8 cellular contexts compared by ENCODE assay signal in genomic region chr19:17469092-17469370, GRCh38. TPM values are rescaled to one million over a fixed set of nuclear protein-coding genes. Genes with fewer than 3 reads are reported as not detected.
DNase-seq lines count a peak whose midpoint lies in the region; ATAC-seq and TF ChIP-seq lines count a peak whose summit lies in the region.

No MANE protein-coding gene starts in this region.

- H3K79me2 ChIP-seq in mammary epithelial cell (ENCODE audit: insufficient read depth, low read length): peaks cover 34% of the 10 kb centered on the region

- dilution Hi-C loops in mammary epithelial cell (cut with HindIII; ENCODE audit: low sequenced_read_pairs): no loop called here

- no peaks in the 10 kb centered on the region for H3K27me3 Mint-ChIP-seq in stimulated activated naive CD8-positive, alpha-beta T cell treated with anti-CD3 and anti-CD28 coated beads, Interleukin-15, Interleukin-2, amounts not matched to agents 100 ng/mL and 50 ng/mL, for 24 hours

- H3K27ac Mint-ChIP-seq in stimulated activated naive CD8-positive, alpha-beta T cell treated with anti-CD3 and anti-CD28 coated beads, Interleukin-15, Interleukin-2, amounts not matched to agents 100 ng/mL and 50 ng/mL, for 24 hours: peak overlapping the region; percentile 55

- H3K4me1 Mint-ChIP-seq in stimulated activated naive CD8-positive, alpha-beta T cell treated with anti-CD3 and anti-CD28 coated beads, Interleukin-15, Interleukin-2, amounts not matched to agents 100 ng/mL and 50 ng/mL, for 24 hours (ENCODE audit: low read depth): peaks cover 35% of the 10 kb centered on the region

- peak overlapping the region; percentile 92 for H3K4me3 Mint-ChIP-seq in stimulated activated naive CD8-positive, alpha-beta T cell treated with anti-CD3 and anti-CD28 coated beads, Interleukin-15, Interleukin-2, amounts not matched to agents 100 ng/mL and 50 ng/mL, for 24 hours

- 3% methylated on average over 5 of the region's 11 CpGs for WGBS in mammary epithelial cell (ENCODE audit: low coverage, missing lambda C conversion rate)
- WGBS in mesodermal cell (ENCODE audit: insufficient coverage in 2 of 2), 2 experiments: 12 to 13% methylated on average over 11 of the region's 11 CpGs
- WGBS in aorta, 2 donors: 1 to 2% methylated on average over 11 of the region's 11 CpGs

- peak overlapping the region; percentile 81 for H3K4me2 ChIP-seq in mammary epithelial cell (ENCODE audit: insufficient read depth, low read depth, low read length)

- in situ Hi-C loops in mammary epithelial cell (cut with MboI; ENCODE audit: low sequenced_read_pairs in 2 of 2): loop anchor here in 1 of 2 donors (5.0 kb wide), 1 partner anchor 72 kb away; no protein-coding TSS in a partner anchor

- peak overlapping the region; percentile 66 for H3K9ac ChIP-seq in mammary epithelial cell (ENCODE audit: insufficient read depth, low read length)

- no peak for ATAC-seq in stimulated activated naive CD8-positive, alpha-beta T cell treated with anti-CD3 and anti-CD28 coated beads, Interleukin-15, Interleukin-2, amounts not matched to agents 100 U/mL and 50 U/mL, for 24 hours
- ATAC-seq in aorta (ENCODE audit: low FRiP score): no peak
- ATAC-seq in HG03097 (IDR thresholded peaks at IDR 0.05; ENCODE audit: low FRiP score, unreplicated experiment): no peak
- no peak for ATAC-seq in HG03439 (IDR thresholded peaks at IDR 0.05; ENCODE audit: unreplicated experiment)

- no peaks in the 10 kb centered on the region for H4K20me1 ChIP-seq in mammary epithelial cell (ENCODE audit: insufficient read depth, low read length)

- CTCF ChIA-PET in mammary epithelial cell (lab: Charles Lee; ENCODE audit: low non-redundant PET): interaction anchor here (0.6 kb wide), 1 partner anchor 18 kb away, joined by 6 read pairs; no protein-coding TSS in a partner anchor

- DNase-seq in stimulated activated naive CD8-positive, alpha-beta T cell treated with anti-CD3 and anti-CD28 coated beads, Interleukin-15, Interleukin-2, amounts not matched to agents 100 U/mL and 50 U/mL, for 24 hours: no peak
- no peak for DNase-seq in mammary epithelial cell
- DNase-seq in aorta: no peak
- DNase-seq in GDM1 (lab: John Stamatoyannopoulos, UW): no peak

- H3K4me3 ChIP-seq in mammary epithelial cell (replicated peaks in 1 of 3; ENCODE audit: insufficient read depth in 1 of 3, low read depth in 2 of 3, low read length in 3 of 3) (peak overlapping the region; percentile 41 to 71 (median 50)), mesodermal cell (ENCODE audit: extremely low read depth, insufficient read depth, low read length, poor library complexity, severe bottlenecking) (peak overlapping the region; percentile 63), aorta (ENCODE audit: low read length in 2 of 2) (peak overlapping the region; percentile 11 to 30)

- H2AFZ ChIP-seq in mammary epithelial cell (ENCODE audit: low read depth, low read length): peak overlapping the region; percentile 89

- H3K27ac ChIP-seq in mammary epithelial cell (ENCODE audit: insufficient read depth, low read depth, low read length): peak overlapping the region; percentile 83
- H3K27ac ChIP-seq in mesodermal cell (ENCODE audit: low read depth, low read length, severe bottlenecking): peak overlapping the region; percentile 85
- no peak overlapping the region for H3K27ac ChIP-seq in aorta (ENCODE audit: low read depth in 1 of 2, low read length in 2 of 2)

- TF ChIP-seq CTCF in mammary epithelial cell (conservative IDR thresholded peaks at IDR 0.05 in 1 of 2, IDR thresholded peaks at IDR 0.05 in 1 of 2; ENCODE audit: extremely low read depth in 1 of 2, insufficient read depth in 1 of 2, low read depth in 1 of 2, low read length in 2 of 2): no peak

- no peaks in the 10 kb centered on the region for H3K9me3 Mint-ChIP-seq in stimulated activated naive CD8-positive, alpha-beta T cell treated with anti-CD3 and anti-CD28 coated beads, Interleukin-15, Interleukin-2, amounts not matched to agents 100 ng/mL and 50 ng/mL, for 24 hours

- H3K36me3 ChIP-seq in mammary epithelial cell (ENCODE audit: insufficient read depth, low read length) (no peaks in the 10 kb centered on the region), mesodermal cell (ENCODE audit: control insufficient read depth, insufficient read depth, low read length) (no peaks in the 10 kb centered on the region), aorta (ENCODE audit: control insufficient read depth in 1 of 2, insufficient read depth in 2 of 2, low read length in 1 of 2) (no peaks in the 10 kb centered on the region)

- no peaks in the 10 kb centered on the region for H3K36me3 Mint-ChIP-seq in stimulated activated naive CD8-positive, alpha-beta T cell treated with anti-CD3 and anti-CD28 coated beads, Interleukin-15, Interleukin-2, amounts not matched to agents 100 ng/mL and 50 ng/mL, for 24 hours (ENCODE audit: low read depth)

- intact Hi-C loops in mammary epithelial cell (cut with micrococcal nuclease) (loop anchor here (1.0 kb wide), 2 partner anchors 39 to 86 kb away; partner anchors contain the start of gene COLGALT1), aorta (cut with DNase I) (loop anchor here in 1 of 2 donors (5.0 kb wide), 2 partner anchors 72 to 132 kb away; partner anchors contain the start of gene GTPBP3)

- BruUV-seq in mammary epithelial cell (replicated peaks; lab: Mats Ljungman, UMichigan): TSS peak; percentile 40

- H3K27me3 ChIP-seq in mammary epithelial cell (ENCODE audit: insufficient read depth, low read length): no peaks in the 10 kb centered on the region
- H3K27me3 ChIP-seq in aorta (ENCODE audit: control insufficient read depth in 1 of 2, insufficient read depth in 2 of 2, low read length in 1 of 2): no peaks in the 10 kb centered on the region

- peaks cover 15% of the 10 kb centered on the region for H3K4me1 ChIP-seq in mammary epithelial cell (ENCODE audit: insufficient read depth, low read length)
- peaks cover 22% of the 10 kb centered on the region for H3K4me1 ChIP-seq in mesodermal cell (ENCODE audit: control insufficient read depth, insufficient read depth, low read length, poor library complexity, severe bottlenecking)
- H3K4me1 ChIP-seq in aorta (ENCODE audit: control insufficient read depth in 1 of 2, insufficient read depth in 2 of 2, low read length in 2 of 2): no peaks in the 10 kb centered on the region

- H3K9me3 ChIP-seq in mammary epithelial cell (replicated peaks; ENCODE audit: insufficient read depth, low read length) (no peaks in the 10 kb centered on the region), mesodermal cell (ENCODE audit: control insufficient read depth, low read length) (no peaks in the 10 kb centered on the region), aorta (ENCODE audit: control insufficient read depth, low read length) (no peaks in the 10 kb centered on the region)

RNA-seq across cellular contexts. Expression of gene SLC27A1, which starts 1.3 kb away (rescaled TPM):
- 10 to 100 TPM; 42.2 to 90.4 TPM for total RNA-seq in mammary epithelial cell
- polyA plus RNA-seq in mammary epithelial cell: 17.1 TPM
- 13.5 TPM for polyA minus RNA-seq in mammary epithelial cell
- 17.0 TPM for polyA plus RNA-seq in mesodermal cell (2013, experiment 1 of 2)
- 12.7 TPM for polyA plus RNA-seq in mesodermal cell (2013, experiment 2 of 2)
- total RNA-seq in aorta: 10 to 100 TPM; 12.0 to 22.2 TPM
- 10 to 100 TPM in 1 of 2 donors, 1 to 10 TPM in 1; 6.8 to 37.8 TPM for polyA plus RNA-seq in aorta

RNA-seq across cellular contexts. Expression of gene NXNL1, which starts 8.3 kb away (rescaled TPM):
- total RNA-seq in mammary epithelial cell (not detected), aorta (not detected)
- polyA plus RNA-seq in mammary epithelial cell (not detected), aorta (not detected)
- polyA minus RNA-seq in mammary epithelial cell: not detected
- not detected for polyA plus RNA-seq in mesodermal cell (2013, experiment 1 of 2)
- polyA plus RNA-seq in mesodermal cell (2013, experiment 2 of 2): not detected

RNA-seq across cellular contexts. Expression of gene TMEM221, which starts 20.6 kb away (rescaled TPM):
- total RNA-seq in mammary epithelial cell: 1 to 10 TPM in 1 of 2 donors, under 1 TPM in 1; 0.17 to 1.4 TPM
- 0.35 TPM for polyA plus RNA-seq in mammary epithelial cell
- polyA minus RNA-seq in mammary epithelial cell: 2.2 TPM
- polyA plus RNA-seq in mesodermal cell (2013, experiment 1 of 2): 1.7 TPM
- 2.0 TPM for polyA plus RNA-seq in mesodermal cell (2013, experiment 2 of 2)
- under 1 TPM in 1 of 2 donors, not detected in 1; 0.30 TPM for total RNA-seq in aorta
- polyA plus RNA-seq in aorta: under 1 TPM in 1 of 2 donors, not detected in 1; 0.38 TPM

RNA-seq across cellular contexts. Expression of gene PGLS, which starts 42.4 kb away (rescaled TPM):
- total RNA-seq in mammary epithelial cell (100 to 1,000 TPM in 1 of 2 donors, 10 to 100 TPM in 1; 57.2 to 101 TPM), aorta (10 to 100 TPM; 38.0 to 50.6 TPM)
- polyA plus RNA-seq in mammary epithelial cell (56.6 TPM), aorta (10 to 100 TPM; 31.7 to 90.6 TPM)
- polyA minus RNA-seq in mammary epithelial cell: 68.2 TPM
- polyA plus RNA-seq in mesodermal cell (2013, experiment 1 of 2): 84.5 TPM
- polyA plus RNA-seq in mesodermal cell (2013, experiment 2 of 2): 68.6 TPM

RNA-seq across cellular contexts. Expression of gene MVB12A, which starts 49.2 kb away (rescaled TPM):
- 10 to 100 TPM; 32.2 to 50.1 TPM for total RNA-seq in mammary epithelial cell
- polyA plus RNA-seq in mammary epithelial cell: 57.2 TPM
- 35.2 TPM for polyA minus RNA-seq in mammary epithelial cell
- 86.3 TPM for polyA plus RNA-seq in mesodermal cell (2013, experiment 1 of 2)
- polyA plus RNA-seq in mesodermal cell (2013, experiment 2 of 2): 73.6 TPM
- 10 to 100 TPM; 28.5 to 48.0 TPM for total RNA-seq in aorta
- polyA plus RNA-seq in aorta: 10 to 100 TPM; 50.7 to 68.6 TPM

Comparison
In these comparisons a context has a peak if more than half of its experiments do, and no peak if none do; other contexts are left out.
1. H3K27ac ChIP-seq: peak in mammary epithelial cell (single experiment) and mesodermal cell (single experiment); none in aorta (0 of 2).
2. Peak in every context shown above with its lines, with median percentiles within 50 percentile points of each other: H3K4me3 ChIP-seq.